In the genomic region with DNA sequence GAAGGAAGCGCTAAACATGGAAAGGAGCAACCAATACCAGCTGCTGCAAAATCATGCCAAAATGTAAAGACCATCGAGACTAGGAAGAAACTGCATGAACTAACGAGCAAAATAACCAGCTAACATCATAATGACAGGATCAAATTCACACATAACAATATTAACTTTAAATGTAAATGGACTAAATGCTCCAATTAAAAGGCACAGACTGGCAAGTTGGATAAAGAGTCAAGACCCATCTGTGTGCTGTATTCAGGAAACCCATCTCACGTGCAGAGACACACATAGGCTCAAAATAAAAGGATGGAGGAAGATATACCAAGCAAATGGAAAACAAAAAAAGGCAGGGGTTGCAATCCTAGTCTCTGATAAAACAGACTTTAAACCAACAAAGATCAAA, we compare ENCODE assay signal across 1 cellular context.
A peak's percentile ranks its signal among the peaks of the same experiment; 100 is the strongest.
DNase-seq lines count a peak whose midpoint lies in the region; ATAC-seq, FAIRE-seq and TF ChIP-seq lines count a peak whose summit lies in the region.
"Not testable (repeated sequence)": the region's sequence is repeated elsewhere in the genome, so short reads cannot be mapped to it uniquely, and the experiment has no call there.

No MANE protein-coding gene starts in this region.

- not testable (repeated sequence) for H3K9ac ChIP-seq in K562 (ENCODE audit: insufficient read depth in 1 of 2, low read depth in 2 of 2, low read length in 2 of 2)

- TF ChIP-seq RAD21 in K562 (CRISPR knock-in tag; conservative IDR thresholded peaks at IDR 0.05 in 1 of 2, IDR thresholded peaks at IDR 0.05 in 1 of 2): not testable (repeated sequence)

- intact Hi-C loops in K562 (cut with micrococcal nuclease): not testable (repeated sequence)

- not testable (repeated sequence) for DNase-seq in K562 (ENCODE audit: extremely low read depth in 1 of 4, low spot score in 3 of 4)

- CTCF ChIA-PET in K562 (lab: Yijun Ruan, JAX; ENCODE audit: low intra/inter-chr PET ratio): not testable (repeated sequence)

- H2AFZ ChIP-seq in K562 (ENCODE audit: low read depth, low read length): not testable (repeated sequence)

- H3K4me1 ChIP-seq in K562 (replicated peaks in 1 of 2; ENCODE audit: control insufficient read depth in 2 of 2, insufficient read depth in 2 of 2, low read length in 2 of 2): not testable (repeated sequence)

- H3K9me1 ChIP-seq in K562 (ENCODE audit: control insufficient read depth, insufficient read depth, low read length): not testable (repeated sequence)

- not testable (repeated sequence) for H4K20me1 ChIP-seq in K562 (replicated peaks; ENCODE audit: control insufficient read depth, insufficient read depth, low read length)

- not testable (repeated sequence) for H3K27ac ChIP-seq in K562 (ENCODE audit: extremely low read depth, low read depth, low read length)

- H3K9me3 ChIP-seq in K562 (replicated peaks; ENCODE audit: control insufficient read depth, insufficient read depth, low read depth, low read length): not testable (repeated sequence)

- not testable (repeated sequence) for TF ChIP-seq EP300 in K562 (IDR thresholded peaks at IDR 0.05; ENCODE audit: low read length)

- FAIRE-seq in K562 (lab: Jason Lieb, UNC): not testable (repeated sequence)

- not testable (repeated sequence) for H3K27me3 ChIP-seq in K562 (ENCODE audit: control insufficient read depth in 2 of 2, insufficient read depth in 2 of 2, low read length in 2 of 2)

- 0% methylated on average over 1 of the region's 4 CpGs for WGBS in K562 (ENCODE audit: insufficient coverage, low coverage, missing lambda C conversion rate)

- not testable (repeated sequence) for H3K36me3 ChIP-seq in K562 (ENCODE audit: control insufficient read depth, insufficient read depth, low read length)

- not testable (repeated sequence) for BruUV-seq in K562 (replicated peaks; lab: Mats Ljungman, UMichigan)

- H3K79me2 ChIP-seq in K562 (ENCODE audit: control insufficient read depth, insufficient read depth, low read length): not testable (repeated sequence)

- POLR2A ChIA-PET in K562 (lab: Yijun Ruan, JAX): not testable (repeated sequence)

- not testable (repeated sequence) for TF ChIP-seq POLR2A in K562 (conservative IDR thresholded peaks at IDR 0.05)

- not testable (repeated sequence) for TF ChIP-seq CTCF in K562 (IDR thresholded peaks at IDR 0.05 in 2 of 3, conservative IDR thresholded peaks at IDR 0.05 in 1 of 3; ENCODE audit: insufficient read depth in 2 of 3, low read depth in 1 of 3, low read length in 3 of 3)

- not testable (repeated sequence) for ATAC-seq in K562

- H3K4me3 ChIP-seq in K562: not testable (repeated sequence)

- in situ Hi-C loops in K562 (cut with MboI): not testable (repeated sequence)

- H3K4me2 ChIP-seq in K562 (ENCODE audit: insufficient read depth, low read length): not testable (repeated sequence)

TF ChIP-seq in K562, 482 proteins besides CTCF, POLR2A, EP300 and RAD21:
- TF ChIP-seq ZNF507 (tag; conservative IDR thresholded peaks at IDR 0.05) (peak; percentile 88), ZNF354B (CRISPR knock-in tag; IDR thresholded peaks at IDR 0.05) (peak; percentile 60; the same call in 1 of the 2 replicates)
